In the genomic region with DNA sequence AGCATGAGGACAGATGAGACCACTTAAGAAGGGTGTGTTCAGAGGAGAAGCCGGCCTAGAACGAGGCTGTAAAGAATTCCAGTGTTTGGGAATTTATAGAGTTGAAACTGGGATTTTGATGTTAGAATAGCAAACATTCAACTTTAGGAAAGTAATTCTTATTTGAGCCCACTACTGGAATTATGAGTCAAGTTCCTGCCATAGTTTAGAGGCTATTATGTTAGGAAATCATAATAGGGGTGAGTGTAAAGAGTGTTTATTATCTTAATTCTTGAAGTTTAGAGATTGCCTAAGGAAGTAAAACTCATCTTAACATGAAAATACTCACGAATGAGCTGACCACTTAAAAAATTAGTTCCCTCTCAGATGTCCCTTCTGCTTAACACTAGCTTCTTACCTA, we compare ENCODE assay signal across 1 cellular context.
TF ChIP-seq lines count a peak whose summit lies in the region.

No MANE protein-coding gene starts in this region.

TF ChIP-seq in GM23338, 12 proteins besides CTCF, POLR2A, EP300 and RAD21 (continued from another document):
- TF ChIP-seq, protein P1, sequence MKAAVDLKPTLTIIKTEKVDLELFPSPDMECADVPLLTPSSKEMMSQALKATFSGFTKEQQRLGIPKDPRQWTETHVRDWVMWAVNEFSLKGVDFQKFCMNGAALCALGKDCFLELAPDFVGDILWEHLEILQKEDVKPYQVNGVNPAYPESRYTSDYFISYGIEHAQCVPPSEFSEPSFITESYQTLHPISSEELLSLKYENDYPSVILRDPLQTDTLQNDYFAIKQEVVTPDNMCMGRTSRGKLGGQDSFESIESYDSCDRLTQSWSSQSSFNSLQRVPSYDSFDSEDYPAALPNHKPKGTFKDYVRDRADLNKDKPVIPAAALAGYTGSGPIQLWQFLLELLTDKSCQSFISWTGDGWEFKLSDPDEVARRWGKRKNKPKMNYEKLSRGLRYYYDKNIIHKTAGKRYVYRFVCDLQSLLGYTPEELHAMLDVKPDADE (IDR thresholded peaks at IDR 0.05), result no peak
- TF ChIP-seq ZNF331 (CRISPR knock-in tag; IDR thresholded peaks at IDR 0.05; ENCODE audit: low read depth) (no peak), EZH2phosphoT487 (IDR thresholded peaks at IDR 0.05; ENCODE audit: unreplicated experiment) (no peak), CREB1 (CRISPR knock-in tag; IDR thresholded peaks at IDR 0.05; ENCODE audit: low read depth) (no peak)
- TF ChIP-seq, protein P2, sequence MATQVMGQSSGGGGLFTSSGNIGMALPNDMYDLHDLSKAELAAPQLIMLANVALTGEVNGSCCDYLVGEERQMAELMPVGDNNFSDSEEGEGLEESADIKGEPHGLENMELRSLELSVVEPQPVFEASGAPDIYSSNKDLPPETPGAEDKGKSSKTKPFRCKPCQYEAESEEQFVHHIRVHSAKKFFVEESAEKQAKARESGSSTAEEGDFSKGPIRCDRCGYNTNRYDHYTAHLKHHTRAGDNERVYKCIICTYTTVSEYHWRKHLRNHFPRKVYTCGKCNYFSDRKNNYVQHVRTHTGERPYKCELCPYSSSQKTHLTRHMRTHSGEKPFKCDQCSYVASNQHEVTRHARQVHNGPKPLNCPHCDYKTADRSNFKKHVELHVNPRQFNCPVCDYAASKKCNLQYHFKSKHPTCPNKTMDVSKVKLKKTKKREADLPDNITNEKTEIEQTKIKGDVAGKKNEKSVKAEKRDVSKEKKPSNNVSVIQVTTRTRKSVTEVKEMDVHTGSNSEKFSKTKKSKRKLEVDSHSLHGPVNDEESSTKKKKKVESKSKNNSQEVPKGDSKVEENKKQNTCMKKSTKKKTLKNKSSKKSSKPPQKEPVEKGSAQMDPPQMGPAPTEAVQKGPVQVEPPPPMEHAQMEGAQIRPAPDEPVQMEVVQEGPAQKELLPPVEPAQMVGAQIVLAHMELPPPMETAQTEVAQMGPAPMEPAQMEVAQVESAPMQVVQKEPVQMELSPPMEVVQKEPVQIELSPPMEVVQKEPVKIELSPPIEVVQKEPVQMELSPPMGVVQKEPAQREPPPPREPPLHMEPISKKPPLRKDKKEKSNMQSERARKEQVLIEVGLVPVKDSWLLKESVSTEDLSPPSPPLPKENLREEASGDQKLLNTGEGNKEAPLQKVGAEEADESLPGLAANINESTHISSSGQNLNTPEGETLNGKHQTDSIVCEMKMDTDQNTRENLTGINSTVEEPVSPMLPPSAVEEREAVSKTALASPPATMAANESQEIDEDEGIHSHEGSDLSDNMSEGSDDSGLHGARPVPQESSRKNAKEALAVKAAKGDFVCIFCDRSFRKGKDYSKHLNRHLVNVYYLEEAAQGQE (IDR thresholded peaks at IDR 0.05; ENCODE audit: unreplicated experiment), result no peak
